23 cellular contexts compared by ENCODE assay signal in genomic region chr6:166768761-166769160, GRCh38.
DNase-seq lines count a peak whose midpoint lies in the region; ATAC-seq and TF ChIP-seq lines count a peak whose summit lies in the region.
"Had no signal": no experiment of that assay in that cellular context is flagged by ENCODE, and none has a peak within 500 bp of the region (broad histone marks: within the 10 kb centered on the region; RNA-seq: fewer than 3 reads in every experiment).

No MANE protein-coding gene starts in this region.

- TF ChIP-seq CTCF in right atrium auricular region (IDR thresholded peaks at IDR 0.05) (no peak), natural killer cell (IDR thresholded peaks at IDR 0.05) (no peak)

- intact Hi-C loops in activated CD4-positive, alpha-beta memory T cell treated with anti-CD3 and anti-CD28 coated beads for 36 hours (cut with micrococcal nuclease) = no loop called here
- intact Hi-C loops in left cardiac atrium (cut with DNase I) (no loop called here), sciatic nerve (cut with DNase I) (no loop called here), natural killer cell (cut with micrococcal nuclease) (no loop called here), aorta (cut with DNase I) (no loop called here)

- no peaks in the 10 kb centered on the region for H3K9me3 Mint-ChIP-seq in activated CD4-positive, alpha-beta memory T cell treated with anti-CD3 and anti-CD28 coated beads, Interleukin-2, amount 10 ng/mL, durations not matched to agents 7 days and 5 days
- H3K9me3 Mint-ChIP-seq in activated CD4-positive, alpha-beta memory T cell treated with anti-CD3 and anti-CD28 coated beads for 36 hours = no peaks in the 10 kb centered on the region
- no peaks in the 10 kb centered on the region for H3K9me3 Mint-ChIP-seq in natural killer cell

- no peaks in the 10 kb centered on the region for H3K27me3 ChIP-seq in right atrium auricular region
- no peaks in the 10 kb centered on the region for H3K27me3 ChIP-seq in aorta (ENCODE audit: control insufficient read depth in 1 of 2, insufficient read depth in 2 of 2, low read length in 1 of 2)
- H3K27me3 ChIP-seq: MG63 had no signal

- H3K9me3 ChIP-seq in right atrium auricular region = no peaks in the 10 kb centered on the region
- no peaks in the 10 kb centered on the region for H3K9me3 ChIP-seq in aorta (ENCODE audit: control insufficient read depth, low read length)
- H3K9me3 ChIP-seq: MG63 had no signal

- POLR2A ChIA-PET in activated CD4-positive, alpha-beta memory T cell treated with anti-CD3 and anti-CD28 coated beads, Interleukin-2, amount 10 ng/mL, durations not matched to agents 7 days and 5 days (lab: Charles Lee) = no interaction called here
- POLR2A ChIA-PET in activated CD4-positive, alpha-beta memory T cell treated with anti-CD3 and anti-CD28 coated beads for 36 hours (lab: Charles Lee) = no interaction called here

- no peaks in the 10 kb centered on the region for H3K36me3 Mint-ChIP-seq in activated CD4-positive, alpha-beta memory T cell treated with anti-CD3 and anti-CD28 coated beads, Interleukin-2, amount 10 ng/mL, durations not matched to agents 7 days and 5 days (ENCODE audit: low read depth)
- H3K36me3 Mint-ChIP-seq in activated CD4-positive, alpha-beta memory T cell treated with anti-CD3 and anti-CD28 coated beads for 36 hours = no peaks in the 10 kb centered on the region
- H3K36me3 Mint-ChIP-seq in natural killer cell = no peaks in the 10 kb centered on the region

- peak; percentile 3 for DNase-seq in activated CD4-positive, alpha-beta memory T cell treated with anti-CD3 and anti-CD28 coated beads, Interleukin-2, amount 10 ng/mL, durations not matched to agents 7 days and 5 days
- no peak for DNase-seq in activated CD4-positive, alpha-beta memory T cell treated with anti-CD3 and anti-CD28 coated beads for 36 hours
- DNase-seq in right atrium auricular region (ENCODE audit: low spot score) (peak; percentile 44), left cardiac atrium (no peak), sciatic nerve (ENCODE audit: low spot score) (no peak), natural killer cell (no peak), aorta (no peak)
- DNase-seq: 8988T, Calu3, DND-41, IMR-90, KG1, MG63, NCI-H1105 treated with DMSO at 0.1 percent for 48 hours, NCI-H146, NCI-H1930, NCI-H2107, NCI-H446, NCI-H524 treated with DMSO at 0.1 percent for 48 hours, NCI-H774, PC-9 had no signal

- H3K27ac ChIP-seq in right atrium auricular region (no peak overlapping the region), aorta (ENCODE audit: low read depth in 1 of 2, low read length in 2 of 2) (no peak overlapping the region)
- H3K27ac ChIP-seq: PC-9 had no signal

- 74 to 77% methylated on average over 8 of the region's 8 CpGs for WGBS in aorta, 2 donors

- CTCF ChIA-PET in activated CD4-positive, alpha-beta memory T cell treated with anti-CD3 and anti-CD28 coated beads, Interleukin-2, amount 10 ng/mL, durations not matched to agents 7 days and 5 days (lab: Charles Lee) = no interaction called here
- CTCF ChIA-PET in activated CD4-positive, alpha-beta memory T cell treated with anti-CD3 and anti-CD28 coated beads for 36 hours (lab: Charles Lee) = no interaction called here

- H3K27ac Mint-ChIP-seq in activated CD4-positive, alpha-beta memory T cell treated with anti-CD3 and anti-CD28 coated beads, Interleukin-2, amount 10 ng/mL, durations not matched to agents 7 days and 5 days = no peak overlapping the region
- no peak overlapping the region for H3K27ac Mint-ChIP-seq in activated CD4-positive, alpha-beta memory T cell treated with anti-CD3 and anti-CD28 coated beads for 36 hours
- no peak overlapping the region for H3K27ac Mint-ChIP-seq in natural killer cell

- H3K36me3 ChIP-seq in right atrium auricular region = no peaks in the 10 kb centered on the region
- H3K36me3 ChIP-seq in aorta (ENCODE audit: control insufficient read depth in 1 of 2, insufficient read depth in 2 of 2, low read length in 1 of 2) = no peaks in the 10 kb centered on the region
- H3K36me3 ChIP-seq: MG63 had no signal

- H3K4me1 ChIP-seq in right atrium auricular region (no peaks in the 10 kb centered on the region), aorta (ENCODE audit: control insufficient read depth in 1 of 2, insufficient read depth in 2 of 2, low read length in 2 of 2) (no peaks in the 10 kb centered on the region)

- no peaks in the 10 kb centered on the region for H3K4me1 Mint-ChIP-seq in activated CD4-positive, alpha-beta memory T cell treated with anti-CD3 and anti-CD28 coated beads, Interleukin-2, amount 10 ng/mL, durations not matched to agents 7 days and 5 days
- H3K4me1 Mint-ChIP-seq in activated CD4-positive, alpha-beta memory T cell treated with anti-CD3 and anti-CD28 coated beads for 36 hours (ENCODE audit: low read depth) = no peaks in the 10 kb centered on the region
- no peaks in the 10 kb centered on the region for H3K4me1 Mint-ChIP-seq in natural killer cell

- no peak for ATAC-seq in left cardiac atrium
- ATAC-seq in sciatic nerve = peak; percentile 80
- ATAC-seq in natural killer cell = no peak
- no peak for ATAC-seq in aorta (ENCODE audit: low FRiP score)
- ATAC-seq: HCT116, Right ventricle myocardium inferior had no signal

- H3K4me3 ChIP-seq in right atrium auricular region = no peak overlapping the region
- no peak overlapping the region for H3K4me3 ChIP-seq in aorta (ENCODE audit: low read length in 2 of 2)
- H3K4me3 ChIP-seq: MG63, PC-9 had no signal

- no peak overlapping the region for H3K4me3 Mint-ChIP-seq in activated CD4-positive, alpha-beta memory T cell treated with anti-CD3 and anti-CD28 coated beads, Interleukin-2, amount 10 ng/mL, durations not matched to agents 7 days and 5 days
- no peak overlapping the region for H3K4me3 Mint-ChIP-seq in activated CD4-positive, alpha-beta memory T cell treated with anti-CD3 and anti-CD28 coated beads for 36 hours
- H3K4me3 Mint-ChIP-seq in natural killer cell = no peak overlapping the region

- H3K27me3 Mint-ChIP-seq in activated CD4-positive, alpha-beta memory T cell treated with anti-CD3 and anti-CD28 coated beads, Interleukin-2, amount 10 ng/mL, durations not matched to agents 7 days and 5 days = peaks cover 8% of the 10 kb centered on the region
- H3K27me3 Mint-ChIP-seq in activated CD4-positive, alpha-beta memory T cell treated with anti-CD3 and anti-CD28 coated beads for 36 hours = no peaks in the 10 kb centered on the region
- peaks cover 6 to 36% of the 10 kb centered on the region in 2 donors for H3K27me3 Mint-ChIP-seq in natural killer cell (ENCODE audit: low read depth in 2 of 2)

Comparison
In these comparisons a context has a peak if more than half of its experiments do, and no peak if none do; other contexts are left out.
1. DNase-seq: peak in activated CD4-positive, alpha-beta memory T cell treated with anti-CD3 and anti-CD28 coated beads, Interleukin-2, amount 10 ng/mL, durations not matched to agents 7 days and 5 days (single experiment) and right atrium auricular region (single experiment); none in activated CD4-positive, alpha-beta memory T cell treated with anti-CD3 and anti-CD28 coated beads for 36 hours (single experiment), left cardiac atrium (single experiment), sciatic nerve (single experiment), natural killer cell (single experiment) and aorta (0 of 2).